8 cellular contexts compared by ENCODE assay signal in the genomic region with DNA sequence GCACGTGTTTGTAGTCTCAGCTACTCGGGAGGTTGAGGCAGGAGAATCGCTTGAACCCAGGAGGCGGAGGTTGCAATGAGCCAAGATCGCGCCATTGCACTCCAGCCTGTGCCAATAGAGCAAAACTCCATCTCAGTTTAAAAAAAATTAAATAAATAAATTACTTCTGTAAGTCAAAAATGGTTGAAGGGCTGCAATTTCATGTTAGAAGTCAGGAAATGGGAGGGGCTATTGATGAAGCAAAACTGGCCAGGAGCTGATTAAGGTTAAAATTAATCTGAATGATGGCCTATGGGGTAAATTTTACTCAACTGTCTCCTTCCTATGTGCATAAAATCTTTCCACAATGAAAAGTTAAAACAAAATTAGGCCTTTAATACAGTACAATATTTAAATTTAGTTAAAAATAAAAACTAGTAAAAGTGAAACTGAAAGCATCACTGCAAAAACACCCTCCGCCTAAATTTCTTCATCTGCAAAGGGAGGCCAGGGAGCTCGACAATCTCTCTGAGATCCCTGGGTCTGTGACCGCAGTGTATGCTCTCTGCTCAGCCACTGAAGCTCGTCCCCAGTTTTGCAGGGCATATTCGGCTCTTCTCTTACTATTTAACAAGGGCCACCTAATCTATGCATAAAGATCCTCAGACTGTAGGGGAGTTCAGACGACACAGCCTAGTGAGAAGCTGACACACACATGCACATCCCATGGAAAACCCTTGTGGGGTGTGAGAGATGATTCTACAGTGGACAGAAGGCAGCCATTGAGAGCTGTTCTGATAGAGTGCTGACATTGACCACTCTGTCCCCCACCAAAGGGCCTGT. TPM values are rescaled to one million over a fixed set of nuclear protein-coding genes. Genes with fewer than 3 reads are reported as not detected.
DNase-seq lines count a peak whose midpoint lies in the region; ATAC-seq and TF ChIP-seq lines count a peak whose summit lies in the region.

No MANE protein-coding gene starts in this region.

- H3K9me3 Mint-ChIP-seq in dendritic cell treated with granulocyte-macrophage colony-stimulating factor and Interleukin-4, amounts not matched to agents 40 ng/mL and 50 ng/mL, for 4 days = peaks cover under 1% of the 10 kb centered on the region

- H3K27ac ChIP-seq in gastrocnemius medialis (peak overlapping the region; percentile 41 to 81 (median 68)), PC-9 (no peak overlapping the region)

- POLR2A ChIA-PET in PC-9 (lab: Charles Lee; ENCODE audit: unreplicated experiment) = interaction anchor here (0.6 to 1.5 kb wide), 2 partner anchors 70 to 679 kb away, joined by 7 to 8 read pairs; no protein-coding TSS in a partner anchor

- peaks cover 55% of the 10 kb centered on the region for H3K4me1 Mint-ChIP-seq in dendritic cell treated with granulocyte-macrophage colony-stimulating factor and Interleukin-4, amounts not matched to agents 40 ng/mL and 50 ng/mL, for 4 days (ENCODE audit: low read depth)

- peak overlapping the region; percentile 5 to 39 (median 18) for H3K4me3 ChIP-seq in gastrocnemius medialis
- no peak overlapping the region for H3K4me3 ChIP-seq in PC-9

- TF ChIP-seq POLR2A in gastrocnemius medialis (IDR thresholded peaks at IDR 0.05) = no peak

- intact Hi-C loops in dendritic cell treated with granulocyte-macrophage colony-stimulating factor and Interleukin-4, amounts not matched to agents 40 ng/mL and 50 ng/mL, for 4 days (cut with micrococcal nuclease) = no loop called here
- intact Hi-C loops in gastrocnemius medialis (cut with DNase I; ENCODE audit: low total_unique reads) = loop anchor here (5.0 kb wide), 1 partner anchor 55 kb away; a partner anchor contains a TSS
- intact Hi-C loops in PC-9 (cut with micrococcal nuclease; ENCODE audit: unreplicated experiment) = loop anchor here (2.0 kb wide), 1 partner anchor 150 kb away; no protein-coding TSS in a partner anchor

- no peaks in the 10 kb centered on the region for H4K20me1 ChIP-seq in PC-9 (ENCODE audit: insufficient read depth)

- no peaks in the 10 kb centered on the region for H3K9me3 ChIP-seq in gastrocnemius medialis
- H3K9me3 ChIP-seq in PC-9 (ENCODE audit: insufficient read depth, low read depth) = no peaks in the 10 kb centered on the region

- DNase-seq in T-helper 2 cell (peak in 3 of 5 experiments; percentile 23 to 93 (median 32)), gastrocnemius medialis (no peak), GM03348 (ENCODE audit: low spot score) (no peak), superior temporal gyrus (ENCODE audit: extremely low spot score) (no peak), PC-9 (no peak)

- H3K4me3 Mint-ChIP-seq in dendritic cell treated with granulocyte-macrophage colony-stimulating factor and Interleukin-4, amounts not matched to agents 40 ng/mL and 50 ng/mL, for 4 days = peak overlapping the region; percentile 65

- CTCF ChIA-PET in PC-9 (lab: Charles Lee) = interaction anchor here (0.6 kb wide), 1 partner anchor 397 kb away, joined by 5 read pairs; no protein-coding TSS in a partner anchor

- H3K4me1 ChIP-seq in gastrocnemius medialis (peaks cover 23 to 36% of the 10 kb centered on the region in 2 donors), PC-9 (replicated peaks; ENCODE audit: insufficient read depth) (peaks cover 16% of the 10 kb centered on the region)

- H3F3A ChIP-seq in PC-9 (ENCODE audit: insufficient read depth, low read depth) = peaks cover 7% of the 10 kb centered on the region; the same call in 1 of the 2 replicates

- BruUV-seq in PC-9 (replicated peaks; lab: Mats Ljungman, UMichigan) = no TSS peak

- no peaks in the 10 kb centered on the region; the same call in 1 of the 2 replicates for H3K79me2 ChIP-seq in PC-9 (ENCODE audit: low read depth)

- H3K36me3 ChIP-seq in gastrocnemius medialis (peaks cover 0 to 24% of the 10 kb centered on the region in 2 donors), PC-9 (ENCODE audit: low read depth) (no peaks in the 10 kb centered on the region)

- H3K27me3 ChIP-seq in gastrocnemius medialis = no peaks in the 10 kb centered on the region
- no peaks in the 10 kb centered on the region for H3K27me3 ChIP-seq in PC-9 (ENCODE audit: insufficient read depth, low read depth)

- H3K36me3 Mint-ChIP-seq in dendritic cell treated with granulocyte-macrophage colony-stimulating factor and Interleukin-4, amounts not matched to agents 40 ng/mL and 50 ng/mL, for 4 days (ENCODE audit: low read depth) = peaks cover 84% of the 10 kb centered on the region

- ATAC-seq in GM19035 (IDR thresholded peaks at IDR 0.05; ENCODE audit: unreplicated experiment) (peak; percentile 45), HG03095 (IDR thresholded peaks at IDR 0.05; ENCODE audit: unreplicated experiment) (peak; percentile 44), gastrocnemius medialis (peak in 1 of 2 donors; percentile 22)

- H3K4me2 ChIP-seq in PC-9 = no peak overlapping the region

- no peak overlapping the region for H2AFZ ChIP-seq in PC-9

- peak overlapping the region; percentile 83 for H3K27ac Mint-ChIP-seq in dendritic cell treated with granulocyte-macrophage colony-stimulating factor and Interleukin-4, amounts not matched to agents 40 ng/mL and 50 ng/mL, for 4 days

- in situ Hi-C loops in gastrocnemius medialis (cut with MboI; ENCODE audit: low sequenced_read_pairs in 4 of 4) = no loop called here

- TF ChIP-seq CTCF in gastrocnemius medialis (IDR thresholded peaks at IDR 0.05 in 4 of 5, conservative IDR thresholded peaks at IDR 0.05 in 1 of 5) = no peak
- TF ChIP-seq CTCF in PC-9 (conservative IDR thresholded peaks at IDR 0.05) = no peak

- no peaks in the 10 kb centered on the region for H3K27me3 Mint-ChIP-seq in dendritic cell treated with granulocyte-macrophage colony-stimulating factor and Interleukin-4, amounts not matched to agents 40 ng/mL and 50 ng/mL, for 4 days

- no peaks in the 10 kb centered on the region for H3K9me2 ChIP-seq in PC-9 (ENCODE audit: insufficient read depth)

RNA-seq across cellular contexts. Expression of a gene that starts 57.2 kb away (rescaled TPM):
- total RNA-seq in gastrocnemius medialis = 10 to 100 TPM; 20.9 to 37.1 (median 32.8) TPM
- total RNA-seq in PC-9 (2021) = 27.4 and 34.4 TPM in 2 replicates

Comparison
In these comparisons a context has a peak if more than half of its experiments do, and no peak if none do; other contexts are left out.
1. DNase-seq: peak in T-helper 2 cell (3 of 5); none in gastrocnemius medialis (0 of 2), GM03348 (single experiment), superior temporal gyrus (single experiment) and PC-9 (0 of 2).